8 cellular contexts compared by ENCODE assay signal in the genomic region with DNA sequence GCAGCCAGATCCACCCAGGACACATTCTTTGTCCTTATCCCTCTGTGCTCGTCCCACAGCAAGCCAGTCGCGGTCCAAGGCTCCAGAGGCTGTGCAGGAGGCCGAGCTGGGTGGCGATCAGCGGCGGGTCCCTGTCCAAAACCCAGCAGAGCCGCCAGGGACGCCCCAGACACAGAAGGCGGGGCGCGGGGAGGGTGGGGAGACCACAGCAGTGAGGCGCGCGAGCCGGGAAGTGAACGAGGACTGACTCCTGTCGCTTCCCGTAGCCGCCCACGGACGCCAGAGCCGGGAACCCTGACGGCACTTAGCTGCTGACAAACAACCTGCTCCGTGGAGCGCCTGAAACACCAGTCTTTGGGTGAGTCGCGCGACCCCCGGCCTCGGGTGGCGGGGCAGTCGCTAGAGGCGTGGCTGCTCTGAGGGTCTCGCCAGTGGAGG.
DNase-seq lines count a peak whose midpoint lies in the region; ATAC-seq lines count a peak whose summit lies in the region.

A gene (plus strand): TSS at position 279 of the 438 bp plus-strand sequence. CDS start 2,089 bp downstream, outside the sequence.

- peak within 1 kb of the TSS; percentile 75 for H3K27ac ChIP-seq in ACC112 (ENCODE audit: low read depth, low read length)
- peak within 1 kb of the TSS; percentile 95 for H3K27ac ChIP-seq in effector memory CD4-positive, alpha-beta T cell (ENCODE audit: insufficient read depth, low read length, poor library complexity, severe bottlenecking)

- H3K36me3 ChIP-seq in ACC112 (ENCODE audit: insufficient read depth, low read length), result peaks cover 8% of the 10 kb centered on the region; the same call in 1 of the 2 replicates
- H3K36me3 ChIP-seq in effector memory CD4-positive, alpha-beta T cell (ENCODE audit: control insufficient read depth, insufficient read depth, low read length), result peaks cover 16% of the 10 kb centered on the region

- H3K27me3 ChIP-seq in ACC112 (ENCODE audit: insufficient read depth, low read length), result no peaks in the 10 kb centered on the region
- H3K27me3 ChIP-seq in effector memory CD4-positive, alpha-beta T cell (replicated peaks; ENCODE audit: control insufficient read depth, insufficient read depth, low read length, poor library complexity, severe bottlenecking), result no peaks in the 10 kb centered on the region

- H3K79me2 ChIP-seq in ACC112 (ENCODE audit: control insufficient read depth, insufficient read depth, low read length, unreplicated experiment), result peaks cover 25% of the 10 kb centered on the region

- H3K9me3 ChIP-seq in effector memory CD4-positive, alpha-beta T cell (ENCODE audit: control insufficient read depth, low read length), result no peaks in the 10 kb centered on the region

- no peaks in the 10 kb centered on the region for H3K4me1 ChIP-seq in ACC112 (ENCODE audit: control insufficient read depth, insufficient read depth, low read length, unreplicated experiment)
- H3K4me1 ChIP-seq in effector memory CD4-positive, alpha-beta T cell (ENCODE audit: control insufficient read depth, insufficient read depth, low read length, poor library complexity, severe bottlenecking), result peaks cover 5% of the 10 kb centered on the region

- DNase-seq in NCI-H748 (lab: John Stamatoyannopoulos, UW; ENCODE audit: unreplicated experiment) (peak; percentile 81), memory B cell (ENCODE audit: low spot score in 2 of 2) (peak; percentile 53 to 69)
- peak; percentile 94 for DNase-seq in activated CD8-positive, alpha-beta memory T cell treated with anti-CD3 and anti-CD28 coated beads for 24 hours
- peak; percentile 76 to 80 (median 77) for DNase-seq in effector memory CD4-positive, alpha-beta T cell
- DNase-seq in stimulated activated CD8-positive, alpha-beta memory T cell treated with anti-CD3 and anti-CD28 coated beads, Interleukin-12 subunit alpha, Interleukin-12 subunit beta, amount 100 ng/mL, for 1 hour (ENCODE audit: low read depth), result peak; percentile 80

- H3K4me3 Mint-ChIP-seq in memory B cell, result peak within 1 kb of the TSS; percentile 99

- H3K9me3 Mint-ChIP-seq in memory B cell, result no peaks in the 10 kb centered on the region

- peaks cover 9% of the 10 kb centered on the region for H3K36me3 Mint-ChIP-seq in memory B cell

- peak within 1 kb of the TSS; percentile 96 for H3K4me3 ChIP-seq in ACC112 (ENCODE audit: low read depth, low read length)
- peak within 1 kb of the TSS; percentile 100 for H3K4me3 ChIP-seq in effector memory CD4-positive, alpha-beta T cell (ENCODE audit: insufficient read depth, low read depth, low read length, poor library complexity, severe bottlenecking)

- peak within 1 kb of the TSS; percentile 96 for H3K27ac Mint-ChIP-seq in memory B cell

- ATAC-seq in GM18870 (IDR thresholded peaks at IDR 0.05; ENCODE audit: unreplicated experiment) (peak; percentile 38), HG03108 (IDR thresholded peaks at IDR 0.05; ENCODE audit: unreplicated experiment) (peak; percentile 54), memory B cell (ENCODE audit: low read depth) (peak; percentile 49)

- H3K27me3 Mint-ChIP-seq in memory B cell, result peaks cover 2% of the 10 kb centered on the region

- H3K4me1 Mint-ChIP-seq in memory B cell, result peaks cover 2% of the 10 kb centered on the region

- peak within 1 kb of the TSS; percentile 88 for H2AFZ ChIP-seq in ACC112 (ENCODE audit: low read length, unreplicated experiment)

Comparison
In these comparisons a context has a peak if more than half of its experiments do, and no peak if none do; other contexts are left out.
1. Peak in every context shown above with its lines: DNase-seq, ATAC-seq, H3K4me3 ChIP-seq and H3K27ac ChIP-seq.